9 cellular contexts compared by ENCODE assay signal in the genomic region with DNA sequence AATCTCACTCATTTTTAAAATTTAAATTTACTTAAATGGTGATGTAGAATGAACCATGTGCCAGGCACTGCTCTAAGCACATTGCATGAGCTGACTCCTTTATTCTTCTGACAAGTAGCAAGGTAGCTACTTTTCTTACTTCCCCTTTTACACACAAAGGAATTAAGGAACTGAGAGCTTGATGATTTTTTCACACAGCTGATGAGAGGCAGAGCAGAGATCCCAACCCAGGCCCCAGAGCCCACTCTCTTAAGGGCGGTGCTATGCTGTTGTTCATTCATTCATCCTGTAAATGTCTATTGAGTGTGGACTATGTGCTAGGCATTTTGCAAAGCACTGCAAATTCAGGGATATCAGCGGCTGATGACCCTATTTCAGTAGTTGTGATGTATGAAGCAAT. TPM values are rescaled to one million over a fixed set of nuclear protein-coding genes. Genes with fewer than 3 reads are reported as not detected.
A peak's percentile ranks its signal among the peaks of the same experiment; 100 is the strongest.
DNase-seq lines count a peak whose midpoint lies in the region; ATAC-seq, FAIRE-seq and TF ChIP-seq lines count a peak whose summit lies in the region.
"Had no signal": no experiment of that assay in that cellular context is flagged by ENCODE, and none has a peak within 500 bp of the region (broad histone marks: within the 10 kb centered on the region; RNA-seq: fewer than 3 reads in every experiment).

No MANE protein-coding gene starts in this region.

- H3K9me3 ChIP-seq in K562 (replicated peaks; ENCODE audit: control insufficient read depth, insufficient read depth, low read depth, low read length) (no peaks in the 10 kb centered on the region), uterus (no peaks in the 10 kb centered on the region), prostate gland (no peaks in the 10 kb centered on the region)

- FAIRE-seq in K562 (lab: Jason Lieb, UNC): no peak

- no peaks in the 10 kb centered on the region for H3K36me3 Mint-ChIP-seq in immature natural killer cell

- POLR2A ChIA-PET in K562 (lab: Yijun Ruan, JAX): interaction anchor here (0.7 kb wide), 1 partner anchor 1665 kb away, joined by 3 read pairs; no protein-coding TSS in a partner anchor

- TF ChIP-seq EP300 in K562 (IDR thresholded peaks at IDR 0.05; ENCODE audit: low read length): no peak

- H3K4me1 ChIP-seq in K562 (replicated peaks in 1 of 2; ENCODE audit: control insufficient read depth in 2 of 2, insufficient read depth in 2 of 2, low read length in 2 of 2) (peaks cover 0 to 8% of the 10 kb centered on the region in 2 experiments; a peak in 3 of 5 replicates), uterus (no peaks in the 10 kb centered on the region), prostate gland (replicated peaks) (no peaks in the 10 kb centered on the region)

- BruUV-seq in K562 (replicated peaks; lab: Mats Ljungman, UMichigan): no TSS peak

- intact Hi-C loops in K562 (cut with micrococcal nuclease): no loop called here
- intact Hi-C loops in uterus (cut with DNase I; ENCODE audit: low total_unique reads): no loop called here
- intact Hi-C loops in prostate gland (cut with DNase I): no loop called here

- H3K4me1 Mint-ChIP-seq in immature natural killer cell: no peaks in the 10 kb centered on the region

- no peak overlapping the region for H2AFZ ChIP-seq in K562 (ENCODE audit: low read depth, low read length)

- H3K27ac ChIP-seq in K562 (ENCODE audit: extremely low read depth, low read depth, low read length): no peak overlapping the region
- no peak overlapping the region for H3K27ac ChIP-seq in uterus
- no peak overlapping the region for H3K27ac ChIP-seq in prostate gland
- H3K27ac ChIP-seq: epithelial cell of prostate had no signal

- no peak overlapping the region for H3K4me2 ChIP-seq in K562 (ENCODE audit: insufficient read depth, low read length)

- WGBS in K562 (ENCODE audit: insufficient coverage, low coverage, missing lambda C conversion rate): 0% methylated on average over 2 of the region's 2 CpGs
- 84% methylated on average over 2 of the region's 2 CpGs for WGBS in prostate gland

- H3K9me3 Mint-ChIP-seq in immature natural killer cell: peaks cover 0 to 5% (median 0%) of the 10 kb centered on the region in 6 donors

- no peak for TF ChIP-seq CTCF in GM13977 (IDR thresholded peaks at IDR 0.05; ENCODE audit: extremely low read depth, insufficient read depth, missing control alignments)
- no peak for TF ChIP-seq CTCF in K562 (IDR thresholded peaks at IDR 0.05 in 2 of 3, conservative IDR thresholded peaks at IDR 0.05 in 1 of 3; ENCODE audit: insufficient read depth in 2 of 3, low read depth in 1 of 3, low read length in 3 of 3)
- TF ChIP-seq CTCF in uterus (IDR thresholded peaks at IDR 0.05): no peak
- TF ChIP-seq CTCF in prostate gland (IDR thresholded peaks at IDR 0.05): no peak

- in situ Hi-C loops in GM13977 (cut with MboI; ENCODE audit: low pct_unique_long_range_greater_than_20kb, low sequenced_read_pairs, unreplicated experiment) (no loop called here), K562 (cut with MboI) (no loop called here)

- H3K4me3 ChIP-seq in K562 (no peak overlapping the region), uterus (no peak overlapping the region), prostate gland (no peak overlapping the region)

- no peak overlapping the region for H3K27ac Mint-ChIP-seq in immature natural killer cell

- H3K36me3 ChIP-seq in K562 (ENCODE audit: control insufficient read depth, insufficient read depth, low read length) (no peaks in the 10 kb centered on the region), uterus (no peaks in the 10 kb centered on the region), prostate gland (no peaks in the 10 kb centered on the region)

- 0 out of 2 replicates have a peak, but pooled peaks cover 7% of the 10 kb centered on the region for H4K20me1 ChIP-seq in K562 (replicated peaks; ENCODE audit: control insufficient read depth, insufficient read depth, low read length)

- H3K79me2 ChIP-seq in K562 (ENCODE audit: control insufficient read depth, insufficient read depth, low read length): no peaks in the 10 kb centered on the region

- no peak for TF ChIP-seq POLR2A in K562 (conservative IDR thresholded peaks at IDR 0.05)
- no peak for TF ChIP-seq POLR2A in uterus (IDR thresholded peaks at IDR 0.05)
- no peak for TF ChIP-seq POLR2A in prostate gland (IDR thresholded peaks at IDR 0.05)

- no peak overlapping the region for H3K4me3 Mint-ChIP-seq in immature natural killer cell

- H3K27me3 Mint-ChIP-seq in immature natural killer cell (ENCODE audit: low read depth in 3 of 3): peaks cover 1 to 4% (median 2%) of the 10 kb centered on the region in 3 donors

- TF ChIP-seq RAD21 in K562 (CRISPR knock-in tag; conservative IDR thresholded peaks at IDR 0.05 in 1 of 2, IDR thresholded peaks at IDR 0.05 in 1 of 2): no peak

- peak; percentile 93 for ATAC-seq in GM21526 (IDR thresholded peaks at IDR 0.05; ENCODE audit: low FRiP score, unreplicated experiment)
- peak; percentile 94 for ATAC-seq in HG03432 (IDR thresholded peaks at IDR 0.05; ENCODE audit: unreplicated experiment)
- no peak for ATAC-seq in K562

- no peaks in the 10 kb centered on the region for H3K9me1 ChIP-seq in K562 (ENCODE audit: control insufficient read depth, insufficient read depth, low read length)

- peaks cover 15 to 29% of the 10 kb centered on the region in 2 experiments; a peak in 3 of 5 replicates for H3K27me3 ChIP-seq in K562 (ENCODE audit: control insufficient read depth in 2 of 2, insufficient read depth in 2 of 2, low read length in 2 of 2)
- H3K27me3 ChIP-seq in uterus: no peaks in the 10 kb centered on the region
- H3K27me3 ChIP-seq in prostate gland (replicated peaks; ENCODE audit: insufficient read depth): no peaks in the 10 kb centered on the region

- DNase-seq in GM13977 (ENCODE audit: low spot score) (peak; percentile 89), K562 (ENCODE audit: extremely low read depth in 1 of 4, low spot score in 3 of 4) (no peak), uterus (no peak), immature natural killer cell (no peak), AG08395 (ENCODE audit: low spot score) (no peak), prostate gland (ENCODE audit: low spot score) (no peak)

- CTCF ChIA-PET in K562 (lab: Yijun Ruan, JAX; ENCODE audit: low intra/inter-chr PET ratio): no interaction called here

- H3K9ac ChIP-seq in K562 (ENCODE audit: insufficient read depth in 1 of 2, low read depth in 2 of 2, low read length in 2 of 2): no peak overlapping the region

RNA-seq across cellular contexts. Expression of gene SEC14L5, which starts 17.9 kb away (rescaled TPM):
- 0.44 TPM in 1 of 2 replicates, not detected in the other for total RNA-seq in K562 (2011; cell fraction: chromatin; rRNA removed; ENCODE audit: low replicate concordance)
- total RNA-seq in K562 (2011; cell fraction: nucleolus; rRNA removed): not detected in 2 replicates
- total RNA-seq in K562 (2011; cell fraction: nucleoplasm; rRNA removed): 0.22 TPM in 1 of 2 replicates, not detected in the other
- total RNA-seq in K562 (2014; rRNA removed) (not detected in 2 replicates), K562 (2014; rRNA removed; fragmentation: Illumina TruSeq; extraction: Trizol) (not detected in 2 replicates), K562 (2015; rRNA removed; fragmentation: Illumina TruSeq; extraction: Trizol) (not detected in 2 replicates), K562 (2021) (0.22 TPM in 1 of 2 replicates, not detected in the other), uterus (1 to 10 TPM in 1 of 4 donors, under 1 TPM in 1, not detected in 2; 0.28 to 2.0 TPM), prostate gland (under 1 TPM; 0.74 to 0.77 TPM)
- polyA plus RNA-seq in K562 (2011; rRNA removed) (not detected in 2 replicates), K562 (2014; fragmentation: Illumina TruSeq; extraction: Trizol) (not detected in 2 replicates), K562 (2014; fragmentation: Nextera tagmentation; extraction: Ambion mirVana) (not detected), K562 (2014; rRNA removed) (0.11 TPM in 1 of 2 replicates, not detected in the other), immature natural killer cell (not detected)
- 0.01 and 0.15 TPM in 2 replicates for polyA plus RNA-seq in K562 (2011; cell fraction: cytosol; rRNA removed)
- 0.01 TPM in 2 replicates for polyA plus RNA-seq in K562 (2011; cell fraction: nucleus; rRNA removed)
- polyA plus RNA-seq in K562 (2012): not detected in 2 replicates
- not detected in 2 replicates for polyA minus RNA-seq in K562 (2011; rRNA and poly(A)+ RNA removed)
- not detected in 2 replicates for polyA minus RNA-seq in K562 (2011; cell fraction: cytosol; rRNA and poly(A)+ RNA removed)
- polyA minus RNA-seq in K562 (2011; cell fraction: nucleus; rRNA and poly(A)+ RNA removed): not detected in 2 replicates

RNA-seq across cellular contexts. Expression of gene PPL, which starts 39.1 kb away (rescaled TPM):
- total RNA-seq in K562 (2011; cell fraction: chromatin; rRNA removed; ENCODE audit: low replicate concordance): 0.07 and 0.19 TPM in 2 replicates
- 0.17 and 0.53 TPM in 2 replicates for total RNA-seq in K562 (2011; cell fraction: nucleolus; rRNA removed)
- 0.44 TPM in 1 of 2 replicates, not detected in the other for total RNA-seq in K562 (2011; cell fraction: nucleoplasm; rRNA removed)
- total RNA-seq in K562 (2014; rRNA removed) (0.09 and 0.16 TPM in 2 replicates), K562 (2014; rRNA removed; fragmentation: Illumina TruSeq; extraction: Trizol) (0.03 TPM in 1 of 2 replicates, not detected in the other), K562 (2015; rRNA removed; fragmentation: Illumina TruSeq; extraction: Trizol) (0.04 TPM in 1 of 2 replicates, not detected in the other), K562 (2021) (0.07 and 0.13 TPM in 2 replicates), uterus (10 to 100 TPM in 3 of 4 donors, 1 to 10 TPM in 1; 8.7 to 39.6 (median 15.2) TPM), prostate gland (10 to 100 TPM; 39.4 to 64.3 TPM)
- polyA plus RNA-seq in K562 (2011; rRNA removed) (0.05 and 0.07 TPM in 2 replicates), K562 (2014; fragmentation: Illumina TruSeq; extraction: Trizol) (0.03 and 0.10 TPM in 2 replicates), K562 (2014; fragmentation: Nextera tagmentation; extraction: Ambion mirVana) (under 1 TPM in 1 of 2 experiments, not detected in 1; 0.15 TPM), K562 (2014; rRNA removed) (0.01 and 0.03 TPM in 2 replicates), immature natural killer cell (under 1 TPM in 2 of 3 donors, not detected in 1; 0.03 to 0.43 TPM)
- 0.04 TPM in 2 replicates for polyA plus RNA-seq in K562 (2011; cell fraction: cytosol; rRNA removed)
- 0.11 and 0.33 TPM in 2 replicates for polyA plus RNA-seq in K562 (2011; cell fraction: nucleus; rRNA removed)
- 0.13 and 0.22 TPM in 2 replicates for polyA plus RNA-seq in K562 (2012)
- 0.11 and 0.39 TPM in 2 replicates for polyA minus RNA-seq in K562 (2011; rRNA and poly(A)+ RNA removed)
- polyA minus RNA-seq in K562 (2011; cell fraction: cytosol; rRNA and poly(A)+ RNA removed): 0.19 and 0.27 TPM in 2 replicates
- 0.11 and 0.13 TPM in 2 replicates for polyA minus RNA-seq in K562 (2011; cell fraction: nucleus; rRNA and poly(A)+ RNA removed)

RNA-seq across cellular contexts. Expression of gene NAGPA, which starts 57.7 kb away (rescaled TPM):
- total RNA-seq in K562 (2011; cell fraction: chromatin; rRNA removed; ENCODE audit: low replicate concordance): 9.5 and 17.8 TPM in 2 replicates
- total RNA-seq in K562 (2011; cell fraction: nucleolus; rRNA removed): 19.6 and 28.9 TPM in 2 replicates
- total RNA-seq in K562 (2011; cell fraction: nucleoplasm; rRNA removed): 16.7 and 17.6 TPM in 2 replicates
- total RNA-seq in K562 (2014; rRNA removed) (12.5 and 12.7 TPM in 2 replicates), K562 (2014; rRNA removed; fragmentation: Illumina TruSeq; extraction: Trizol) (3.0 and 3.8 TPM in 2 replicates), K562 (2015; rRNA removed; fragmentation: Illumina TruSeq; extraction: Trizol) (6.9 and 7.2 TPM in 2 replicates), K562 (2021) (11.9 and 12.8 TPM in 2 replicates), uterus (10 to 100 TPM in 1 of 4 donors, 1 to 10 TPM in 2, under 1 TPM in 1; 0.29 to 11.3 (median 8.2) TPM), prostate gland (10 to 100 TPM; 29.1 to 32.3 TPM)
- polyA plus RNA-seq in K562 (2011; rRNA removed) (3.8 and 4.5 TPM in 2 replicates), K562 (2014; fragmentation: Illumina TruSeq; extraction: Trizol) (4.6 and 8.6 TPM in 2 replicates), K562 (2014; fragmentation: Nextera tagmentation; extraction: Ambion mirVana) (under 1 TPM; 0.15 to 0.53 TPM), K562 (2014; rRNA removed) (11.1 and 12.7 TPM in 2 replicates), immature natural killer cell (10 to 100 TPM; 26.6 to 50.6 (median 37.2) TPM)
- 6.3 and 14.1 TPM in 2 replicates for polyA plus RNA-seq in K562 (2011; cell fraction: cytosol; rRNA removed)
- 11.2 and 19.4 TPM in 2 replicates for polyA plus RNA-seq in K562 (2011; cell fraction: nucleus; rRNA removed)
- polyA plus RNA-seq in K562 (2012): 6.5 and 8.8 TPM in 2 replicates
- polyA minus RNA-seq in K562 (2011; rRNA and poly(A)+ RNA removed): 2.8 and 5.7 TPM in 2 replicates
- polyA minus RNA-seq in K562 (2011; cell fraction: cytosol; rRNA and poly(A)+ RNA removed): 5.6 and 6.1 TPM in 2 replicates
- 7.6 and 9.0 TPM in 2 replicates for polyA minus RNA-seq in K562 (2011; cell fraction: nucleus; rRNA and poly(A)+ RNA removed)

Comparison
In these comparisons a context has a peak if more than half of its experiments do, and no peak if none do; other contexts are left out.
1. RNA of gene PPL, which starts 39.1 kb away (total RNA-seq): 39.4 to 64.3 TPM in prostate gland and 8.7 to 39.6 TPM in uterus; 0.03 to 0.53 TPM in K562; every median in the first group is over 4 times any median in the second.